In the genomic region with DNA sequence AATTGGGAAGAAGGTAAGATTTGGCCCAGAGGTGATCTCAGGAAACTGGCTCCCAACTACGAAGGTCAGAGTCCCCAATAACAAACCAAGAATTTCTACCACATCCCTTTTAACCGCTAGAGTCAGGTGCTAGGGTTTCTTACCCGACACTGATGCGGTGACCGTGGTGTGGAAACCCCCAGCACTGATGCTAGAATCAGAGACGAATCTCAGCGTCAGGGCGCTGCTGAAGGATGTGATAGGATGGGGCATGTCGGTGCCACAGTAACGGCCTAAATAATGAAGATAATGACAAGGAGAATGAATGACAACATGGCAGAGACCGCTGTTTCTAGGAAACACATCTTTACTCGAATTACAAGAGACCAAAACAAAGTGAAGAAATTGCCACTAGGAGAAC, we compare ENCODE assay signal across 18 cellular contexts.
DNase-seq lines count a peak whose midpoint lies in the region; ATAC-seq, FAIRE-seq and TF ChIP-seq lines count a peak whose summit lies in the region.
"Had no signal": no experiment of that assay in that cellular context is flagged by ENCODE, and none has a peak within 500 bp of the region (broad histone marks: within the 10 kb centered on the region; RNA-seq: fewer than 3 reads in every experiment).

No MANE protein-coding gene starts in this region.

- H3K79me2 ChIP-seq in astrocyte (ENCODE audit: insufficient read depth, low read length) (no peaks in the 10 kb centered on the region), osteoblast (ENCODE audit: insufficient read depth, low read length) (no peaks in the 10 kb centered on the region)

- no peak overlapping the region for H3K9ac ChIP-seq in astrocyte (ENCODE audit: low read length)

- no peak overlapping the region for H3K4me3 ChIP-seq in astrocyte (ENCODE audit: insufficient read depth, low read depth, low read length)
- no peak overlapping the region for H3K4me3 ChIP-seq in esophagus squamous epithelium
- H3K4me3 ChIP-seq in osteoblast (ENCODE audit: insufficient read depth, low read length), result no peak overlapping the region
- H3K4me3 ChIP-seq: right lobe of liver, transverse colon had no signal

- H3K4me1 ChIP-seq in astrocyte (ENCODE audit: insufficient read depth, low read length) (peaks cover 35% of the 10 kb centered on the region), esophagus squamous epithelium (peaks cover 0 to 42% (median 4%) of the 10 kb centered on the region in 3 donors), osteoblast (ENCODE audit: insufficient read depth, low read length) (peaks cover 32% of the 10 kb centered on the region)
- H3K4me1 ChIP-seq: right lobe of liver had no signal

- no peaks in the 10 kb centered on the region for H3K36me3 ChIP-seq in astrocyte (ENCODE audit: insufficient read depth, low read length)
- H3K36me3 ChIP-seq in esophagus squamous epithelium, result no peaks in the 10 kb centered on the region
- no peaks in the 10 kb centered on the region for H3K36me3 ChIP-seq in osteoblast (ENCODE audit: insufficient read depth, low read length)
- H3K36me3 ChIP-seq: right lobe of liver, transverse colon had no signal

- intact Hi-C loops in esophagus squamous epithelium (cut with DNase I), result no loop called here

- H3K36me3 Mint-ChIP-seq in activated naive CD4-positive, alpha-beta T cell treated with anti-CD3 and anti-CD28 coated beads, Interleukin-2, amount 50 U/mL, for 72 hours, result no peaks in the 10 kb centered on the region
- H3K36me3 Mint-ChIP-seq in activated naive CD4-positive, alpha-beta T cell treated with anti-CD3 and anti-CD28 coated beads, Interleukin-2, amount 10 ng/mL, durations not matched to agents 7 days and 5 days, result no peaks in the 10 kb centered on the region
- peaks cover 3% of the 10 kb centered on the region for H3K36me3 Mint-ChIP-seq in astrocyte (ENCODE audit: low read depth, unreplicated experiment)

- no peak overlapping the region for H3K4me3 Mint-ChIP-seq in activated naive CD4-positive, alpha-beta T cell treated with anti-CD3 and anti-CD28 coated beads, Interleukin-2, amount 10 ng/mL, durations not matched to agents 7 days and 5 days
- no peak overlapping the region for H3K4me3 Mint-ChIP-seq in astrocyte (ENCODE audit: unreplicated experiment)
- H3K4me3 Mint-ChIP-seq: activated T-cell treated with anti-CD3 and anti-CD28 coated beads, Interleukin-2, amount 50 U/mL, for 72 hours had no signal

- no peak for FAIRE-seq in astrocyte (lab: Jason Lieb, UNC)
- FAIRE-seq: GM12891, HepG2 had no signal

- no peak overlapping the region for H2AFZ ChIP-seq in astrocyte (ENCODE audit: low read depth, low read length)
- H2AFZ ChIP-seq in osteoblast (ENCODE audit: low read length), result no peak overlapping the region

- TF ChIP-seq CTCF in astrocyte (IDR thresholded peaks at IDR 0.05; ENCODE audit: insufficient read depth, low read depth, low read length), result no peak
- no peak for TF ChIP-seq CTCF in esophagus squamous epithelium (IDR thresholded peaks at IDR 0.05)
- TF ChIP-seq CTCF in osteoblast (IDR thresholded peaks at IDR 0.05; ENCODE audit: extremely low read depth, low read depth, low read length), result no peak

- no peaks in the 10 kb centered on the region for H4K20me1 ChIP-seq in astrocyte (ENCODE audit: insufficient read depth, low read length)
- H4K20me1 ChIP-seq in osteoblast (ENCODE audit: insufficient read depth, low read length), result no peaks in the 10 kb centered on the region

- peaks cover 20% of the 10 kb centered on the region for H3K4me1 Mint-ChIP-seq in activated naive CD4-positive, alpha-beta T cell treated with anti-CD3 and anti-CD28 coated beads, Interleukin-2, amount 10 ng/mL, durations not matched to agents 7 days and 5 days
- H3K4me1 Mint-ChIP-seq in astrocyte (ENCODE audit: low read depth, unreplicated experiment), result peaks cover 38% of the 10 kb centered on the region

- H3K4me2 ChIP-seq in astrocyte (ENCODE audit: low read length) (no peak overlapping the region), osteoblast (ENCODE audit: insufficient read depth, low read length) (no peak overlapping the region)

- CTCF ChIA-PET in activated naive CD4-positive, alpha-beta T cell treated with anti-CD3 and anti-CD28 coated beads, Interleukin-2, amount 10 ng/mL, durations not matched to agents 7 days and 5 days (lab: Charles Lee), result no interaction called here

- H3K27me3 Mint-ChIP-seq in activated naive CD4-positive, alpha-beta T cell treated with anti-CD3 and anti-CD28 coated beads, Interleukin-2, amount 10 ng/mL, durations not matched to agents 7 days and 5 days, result no peaks in the 10 kb centered on the region
- H3K27me3 Mint-ChIP-seq in astrocyte (ENCODE audit: low read depth, unreplicated experiment), result no peaks in the 10 kb centered on the region

- no peak overlapping the region for H3K27ac Mint-ChIP-seq in activated naive CD4-positive, alpha-beta T cell treated with anti-CD3 and anti-CD28 coated beads, Interleukin-2, amount 50 U/mL, for 72 hours
- no peak overlapping the region for H3K27ac Mint-ChIP-seq in activated naive CD4-positive, alpha-beta T cell treated with anti-CD3 and anti-CD28 coated beads, Interleukin-2, amount 10 ng/mL, durations not matched to agents 7 days and 5 days
- H3K27ac Mint-ChIP-seq in astrocyte (ENCODE audit: unreplicated experiment), result peak overlapping the region; percentile 13
- H3K27ac Mint-ChIP-seq: activated T-cell treated with anti-CD3 and anti-CD28 coated beads, Interleukin-2, amount 50 U/mL, for 72 hours had no signal

- no peak for TF ChIP-seq POLR2A in esophagus squamous epithelium (IDR thresholded peaks at IDR 0.05)

- no peaks in the 10 kb centered on the region for H3K9me3 Mint-ChIP-seq in activated naive CD4-positive, alpha-beta T cell treated with anti-CD3 and anti-CD28 coated beads, Interleukin-2, amount 50 U/mL, for 72 hours
- H3K9me3 Mint-ChIP-seq in activated naive CD4-positive, alpha-beta T cell treated with anti-CD3 and anti-CD28 coated beads, Interleukin-2, amount 10 ng/mL, durations not matched to agents 7 days and 5 days, result no peaks in the 10 kb centered on the region
- H3K9me3 Mint-ChIP-seq in astrocyte (ENCODE audit: unreplicated experiment), result peaks cover under 1% of the 10 kb centered on the region
- H3K9me3 Mint-ChIP-seq: activated T-cell treated with anti-CD3 and anti-CD28 coated beads, Interleukin-2, amount 50 U/mL, for 72 hours had no signal

- DNase-seq in activated naive CD4-positive, alpha-beta T cell treated with anti-CD3 and anti-CD28 coated beads, Interleukin-2, amount 50 U/mL, for 72 hours (ENCODE audit: low spot score in 2 of 2), result no peak
- no peak for DNase-seq in activated naive CD4-positive, alpha-beta T cell treated with anti-CD3 and anti-CD28 coated beads, Interleukin-2, amount 10 ng/mL, durations not matched to agents 7 days and 5 days
- DNase-seq in T-helper 22 cell (ENCODE audit: low read depth) (peak; percentile 68), astrocyte (ENCODE audit: low read depth) (no peak), esophagus squamous epithelium (lab: John Stamatoyannopoulos, UW) (no peak), osteoblast (ENCODE audit: insufficient read length, low spot score, missing footprints) (no peak)
- peak; percentile 15 to 21 for DNase-seq in stimulated activated CD8-positive, alpha-beta memory T cell treated with anti-CD3 and anti-CD28 coated beads, Interleukin-15, amount 100 ng/mL, for 48 hours (ENCODE audit: low read depth in 2 of 2)
- DNase-seq: cortex of kidney, GDM1, NCI-H1436 treated with DMSO at 0.1 percent for 48 hours, NCI-H226, right lobe of liver, transverse colon had no signal

- 78 to 81% methylated on average over 12 of the region's 12 CpGs for WGBS in esophagus squamous epithelium, 2 donors

- no peaks in the 10 kb centered on the region for H3K27me3 ChIP-seq in astrocyte (ENCODE audit: insufficient read depth, low read length)
- no peaks in the 10 kb centered on the region for H3K27me3 ChIP-seq in esophagus squamous epithelium
- H3K27me3 ChIP-seq in osteoblast (ENCODE audit: insufficient read depth, low read length), result no peaks in the 10 kb centered on the region
- H3K27me3 ChIP-seq: right lobe of liver, transverse colon had no signal

- peak; percentile 24 to 54 for ATAC-seq in activated naive CD4-positive, alpha-beta T cell treated with anti-CD3 and anti-CD28 coated beads, Interleukin-2, amount 50 U/mL, for 72 hours
- no peak for ATAC-seq in GM19452 (IDR thresholded peaks at IDR 0.05; ENCODE audit: unreplicated experiment)
- ATAC-seq: HepG2, right lobe of liver, SK-N-SH treated with all-trans-retinoic acid at 6 μM for 48 hours had no signal

- H3K9me3 ChIP-seq in astrocyte (ENCODE audit: insufficient read depth, low read depth, low read length) (no peaks in the 10 kb centered on the region), esophagus squamous epithelium (no peaks in the 10 kb centered on the region), osteoblast (ENCODE audit: low read depth, low read length) (no peaks in the 10 kb centered on the region)
- H3K9me3 ChIP-seq: right lobe of liver, transverse colon had no signal

- H3K27ac ChIP-seq in astrocyte (ENCODE audit: low read depth, low read length) (no peak overlapping the region), esophagus squamous epithelium (no peak overlapping the region), osteoblast (ENCODE audit: low read depth, low read length) (no peak overlapping the region)
- H3K27ac ChIP-seq: right lobe of liver, transverse colon had no signal

Comparison
In these comparisons a context has a peak if more than half of its experiments do, and no peak if none do; other contexts are left out.
1. DNase-seq: peak in T-helper 22 cell (single experiment) and stimulated activated CD8-positive, alpha-beta memory T cell treated with anti-CD3 and anti-CD28 coated beads, Interleukin-15, amount 100 ng/mL, for 48 hours (2 of 2); none in activated naive CD4-positive, alpha-beta T cell treated with anti-CD3 and anti-CD28 coated beads, Interleukin-2, amount 50 U/mL, for 72 hours (0 of 2), activated naive CD4-positive, alpha-beta T cell treated with anti-CD3 and anti-CD28 coated beads, Interleukin-2, amount 10 ng/mL, durations not matched to agents 7 days and 5 days (single experiment), astrocyte (single experiment), esophagus squamous epithelium (single experiment) and osteoblast (single experiment).